9 cellular contexts compared by ENCODE assay signal in genomic region chr19:48332351-48332661, GRCh38. TPM values are rescaled to one million over a fixed set of nuclear protein-coding genes. Genes with fewer than 3 reads are reported as not detected.
DNase-seq lines count a peak whose midpoint lies in the region; ATAC-seq and TF ChIP-seq lines count a peak whose summit lies in the region.
"Had no signal": no experiment of that assay in that cellular context is flagged by ENCODE, and none has a peak within 500 bp of the region (broad histone marks: within the 10 kb centered on the region; RNA-seq: fewer than 3 reads in every experiment).

No MANE protein-coding gene starts in this region.

- DNase-seq in left ventricle myocardium inferior (no peak), left ventricle myocardium superior (no peak), mammary epithelial cell (no peak), upper lobe of right lung (no peak), CD1c-positive myeloid dendritic cell (ENCODE audit: extremely low spot score) (no peak), iPS-NIHi11 (ENCODE audit: low spot score) (no peak)

- H3K9ac ChIP-seq in mammary epithelial cell (ENCODE audit: insufficient read depth, low read length) (no peak overlapping the region), mucosa of rectum (ENCODE audit: low read depth in 1 of 2, low read length in 2 of 2) (peak overlapping the region; percentile 68 to 97)

- 25% methylated on average over 6 of the region's 6 CpGs for WGBS in mammary epithelial cell (ENCODE audit: low coverage, missing lambda C conversion rate)

- peak overlapping the region; percentile 64 for H3K4me3 ChIP-seq in left ventricle myocardium inferior
- H3K4me3 ChIP-seq in mammary epithelial cell (replicated peaks in 1 of 3; ENCODE audit: insufficient read depth in 1 of 3, low read depth in 2 of 3, low read length in 3 of 3), result peak overlapping the region in 1 of 3 experiments; percentile 32
- peak overlapping the region; percentile 59 to 93 for H3K4me3 ChIP-seq in mucosa of rectum (ENCODE audit: low read length in 2 of 2)
- peak overlapping the region; percentile 62 for H3K4me3 ChIP-seq in upper lobe of right lung

- H2AFZ ChIP-seq in mammary epithelial cell (ENCODE audit: low read depth, low read length), result no peak overlapping the region

- peaks cover 10% of the 10 kb centered on the region for H3K79me2 ChIP-seq in mammary epithelial cell (ENCODE audit: insufficient read depth, low read length)

- intact Hi-C loops in left ventricle myocardium inferior (cut with micrococcal nuclease), result no loop called here
- intact Hi-C loops in left ventricle myocardium superior (cut with micrococcal nuclease), result no loop called here
- intact Hi-C loops in mammary epithelial cell (cut with micrococcal nuclease), result no loop called here
- intact Hi-C loops in upper lobe of right lung (cut with DNase I), result no loop called here

- in situ Hi-C loops in mammary epithelial cell (cut with MboI; ENCODE audit: low sequenced_read_pairs in 2 of 2), result no loop called here

- H3K4me1 ChIP-seq in left ventricle myocardium inferior (peaks cover 50% of the 10 kb centered on the region), mammary epithelial cell (ENCODE audit: insufficient read depth, low read length) (peaks cover 35% of the 10 kb centered on the region), mucosa of rectum (ENCODE audit: control insufficient read depth in 2 of 2, insufficient read depth in 2 of 2, low read length in 2 of 2) (peaks cover 29 to 34% of the 10 kb centered on the region in 2 donors), upper lobe of right lung (peaks cover 33% of the 10 kb centered on the region)

- H3K9me3 ChIP-seq in left ventricle myocardium inferior (replicated peaks) (no peaks in the 10 kb centered on the region), mammary epithelial cell (replicated peaks; ENCODE audit: insufficient read depth, low read length) (no peaks in the 10 kb centered on the region), mucosa of rectum (ENCODE audit: control insufficient read depth in 2 of 2, low read length in 2 of 2) (no peaks in the 10 kb centered on the region), upper lobe of right lung (no peaks in the 10 kb centered on the region)

- H4K20me1 ChIP-seq in mammary epithelial cell (ENCODE audit: insufficient read depth, low read length), result no peaks in the 10 kb centered on the region

- dilution Hi-C loops in mammary epithelial cell (cut with HindIII; ENCODE audit: low sequenced_read_pairs), result loop anchor here (5.0 kb wide), 4 partner anchors 35 to 300 kb away; partner anchors contain the start of gene CARD8

- ATAC-seq in left ventricle myocardium superior (no peak), upper lobe of right lung (no peak), HG03045 (IDR thresholded peaks at IDR 0.05; ENCODE audit: unreplicated experiment) (no peak)

- CTCF ChIA-PET in mammary epithelial cell (lab: Charles Lee; ENCODE audit: low non-redundant PET), result interaction anchor here (0.6 to 2.2 kb wide), 4 partner anchors 8 to 292 kb away, joined by 3 to 30 read pairs (median 4); partner anchors contain the start of gene KDELR1

- peak overlapping the region; percentile 85 for H3K27ac ChIP-seq in left ventricle myocardium inferior (replicated peaks)
- no peak overlapping the region for H3K27ac ChIP-seq in mammary epithelial cell (ENCODE audit: insufficient read depth, low read depth, low read length)
- peak overlapping the region; percentile 99 for H3K27ac ChIP-seq in mucosa of rectum (ENCODE audit: low read depth in 2 of 2, low read length in 2 of 2)
- H3K27ac ChIP-seq in upper lobe of right lung, result no peak overlapping the region

- no peak for TF ChIP-seq CTCF in left ventricle myocardium inferior (IDR thresholded peaks at IDR 0.05; ENCODE audit: borderline replicate concordance)
- no peak for TF ChIP-seq CTCF in mammary epithelial cell (conservative IDR thresholded peaks at IDR 0.05 in 1 of 2, IDR thresholded peaks at IDR 0.05 in 1 of 2; ENCODE audit: extremely low read depth in 1 of 2, insufficient read depth in 1 of 2, low read depth in 1 of 2, low read length in 2 of 2)
- TF ChIP-seq CTCF in upper lobe of right lung (IDR thresholded peaks at IDR 0.05), result no peak

- H3K27me3 ChIP-seq in left ventricle myocardium inferior (ENCODE audit: low read depth) (no peaks in the 10 kb centered on the region), mammary epithelial cell (ENCODE audit: insufficient read depth, low read length) (no peaks in the 10 kb centered on the region), mucosa of rectum (ENCODE audit: control insufficient read depth in 2 of 2, insufficient read depth in 2 of 2, low read length in 2 of 2) (no peaks in the 10 kb centered on the region), upper lobe of right lung (no peaks in the 10 kb centered on the region)

- H3K36me3 ChIP-seq in left ventricle myocardium inferior, result peaks cover 4% of the 10 kb centered on the region
- H3K36me3 ChIP-seq in mammary epithelial cell (ENCODE audit: insufficient read depth, low read length), result no peaks in the 10 kb centered on the region
- peaks cover 0 to 3% of the 10 kb centered on the region in 2 donors for H3K36me3 ChIP-seq in mucosa of rectum (ENCODE audit: control insufficient read depth in 2 of 2, insufficient read depth in 2 of 2, low read length in 2 of 2)
- H3K36me3 ChIP-seq in upper lobe of right lung, result no peaks in the 10 kb centered on the region

- H3K4me2 ChIP-seq in mammary epithelial cell (ENCODE audit: insufficient read depth, low read depth, low read length), result peak overlapping the region; percentile 38

- BruUV-seq in mammary epithelial cell (replicated peaks; lab: Mats Ljungman, UMichigan), result no TSS peak

RNA-seq across cellular contexts. Expression of gene EMP3, which starts 7.0 kb away (rescaled TPM):
- total RNA-seq in left ventricle myocardium inferior (32.1 TPM), left ventricle myocardium superior (33.8 TPM), mammary epithelial cell (100 to 1,000 TPM in 1 of 2 donors, 10 to 100 TPM in 1; 12.2 to 104 TPM), upper lobe of right lung (87.8 TPM)
- polyA plus RNA-seq in mammary epithelial cell, result 322 TPM
- polyA minus RNA-seq in mammary epithelial cell, result 270 TPM

RNA-seq across cellular contexts. Expression of gene TMEM143, which starts 31.4 kb away (rescaled TPM):
- 108 TPM for total RNA-seq in left ventricle myocardium inferior
- total RNA-seq in left ventricle myocardium superior, result 110 TPM
- 1 to 10 TPM; 4.5 to 9.0 TPM for total RNA-seq in mammary epithelial cell
- polyA plus RNA-seq in mammary epithelial cell, result 5.6 TPM
- polyA minus RNA-seq in mammary epithelial cell, result 5.6 TPM
- total RNA-seq in upper lobe of right lung, result 10.7 TPM

RNA-seq across cellular contexts. Expression of gene SYNGR4, which starts 31.9 kb away (rescaled TPM):
- total RNA-seq in left ventricle myocardium inferior, result not detected
- total RNA-seq in left ventricle myocardium superior, result not detected
- not detected for total RNA-seq in mammary epithelial cell
- not detected for polyA plus RNA-seq in mammary epithelial cell
- not detected for polyA minus RNA-seq in mammary epithelial cell
- not detected for total RNA-seq in upper lobe of right lung
- total RNA-seq: subcutaneous adipose tissue had no signal

RNA-seq across cellular contexts. Expression of gene KDELR1, which starts 59.0 kb away (rescaled TPM):
- total RNA-seq in left ventricle myocardium inferior, result 68.4 TPM
- 79.4 TPM for total RNA-seq in left ventricle myocardium superior
- total RNA-seq in mammary epithelial cell, result 100 to 1,000 TPM in 1 of 2 donors, 10 to 100 TPM in 1; 73.2 to 171 TPM
- polyA plus RNA-seq in mammary epithelial cell, result 112 TPM
- 262 TPM for polyA minus RNA-seq in mammary epithelial cell
- total RNA-seq in upper lobe of right lung, result 138 TPM

Comparison
In these comparisons a context has a peak if more than half of its experiments do, and no peak if none do; other contexts are left out.
1. H3K27ac ChIP-seq: peak in left ventricle myocardium inferior (single experiment) and mucosa of rectum (2 of 2); none in mammary epithelial cell (single experiment) and upper lobe of right lung (single experiment).